14 cellular contexts compared by ENCODE assay signal in genomic region chr4:8592366-8593267, GRCh38. TPM values are rescaled to one million over a fixed set of nuclear protein-coding genes. Genes with fewer than 3 reads are reported as not detected.
DNase-seq lines count a peak whose midpoint lies in the region; TF ChIP-seq lines count a peak whose summit lies in the region.
"Had no signal": no experiment of that assay in that cellular context is flagged by ENCODE, and none has a peak within 500 bp of the region (broad histone marks: within the 10 kb centered on the region; RNA-seq: fewer than 3 reads in every experiment).

CPZ (plus strand) TSS chr4:8592765; CDS start chr4:8592834, 69 bp downstream.

- H3K27ac ChIP-seq in osteoblast (ENCODE audit: low read depth, low read length), result no peak within 1 kb of the TSS

- peak within 1 kb of the TSS; percentile 80 for H3K4me2 ChIP-seq in osteoblast (ENCODE audit: insufficient read depth, low read length)

- peak within 1 kb of the TSS; percentile 77 for H3K4me3 ChIP-seq in BJ (ENCODE audit: low read depth, low read length)
- H3K4me3 ChIP-seq in fibroblast of villous mesenchyme (ENCODE audit: low read depth, low read length), result peak within 1 kb of the TSS; percentile 84
- peak within 1 kb of the TSS; percentile 77 for H3K4me3 ChIP-seq in osteoblast (ENCODE audit: insufficient read depth, low read length)

- peaks cover 23% of the 10 kb centered on the region for H3K4me1 ChIP-seq in osteoblast (ENCODE audit: insufficient read depth, low read length)

- POLR2A ChIA-PET in BJ (lab: Charles Lee), result interaction anchor here (0.7 kb wide), 1 partner anchor 27 kb away, joined by 6 read pairs; no protein-coding TSS in a partner anchor

- H3K79me2 ChIP-seq in osteoblast (ENCODE audit: insufficient read depth, low read length), result no peaks in the 10 kb centered on the region

- CTCF ChIA-PET in BJ (lab: Yijun Ruan, JAX), result interaction anchor here (1.0 to 6.3 kb wide), 10 partner anchors 33 to 122 kb away, joined by 3 to 108 read pairs (median 4); no protein-coding TSS in a partner anchor

- peak within 1 kb of the TSS; percentile 35 for H2AFZ ChIP-seq in osteoblast (ENCODE audit: low read length)

- H3K27me3 ChIP-seq in BJ (ENCODE audit: control insufficient read depth, insufficient read depth, low read length) (peaks cover 8% of the 10 kb centered on the region), osteoblast (ENCODE audit: insufficient read depth, low read length) (peaks cover 39% of the 10 kb centered on the region)

- DNase-seq in BJ (ENCODE audit: low read depth) (peak; percentile 5), NCI-H69 (lab: John Stamatoyannopoulos, UW) (peak; percentile 42), fibroblast of villous mesenchyme (ENCODE audit: low read depth) (peak; percentile 69), osteoblast (ENCODE audit: insufficient read length, low spot score, missing footprints) (peak; percentile 95), head of caudate nucleus (no peak), HuH-7 (ENCODE audit: low spot score) (no peak), UCSD-AML1 (lab: John Stamatoyannopoulos, UW; ENCODE audit: unreplicated experiment) (no peak), HCEC 1CT (no peak)
- DNase-seq: activated CD4-positive, alpha-beta T cell treated with anti-CD3 and anti-CD28 coated beads for 48 hours; anterior cingulate cortex; DND-41; hypothalamus; MM.1S; retina had no signal

- peaks cover 23% of the 10 kb centered on the region for H4K20me1 ChIP-seq in osteoblast (ENCODE audit: insufficient read depth, low read length)

- no peaks in the 10 kb centered on the region for H3K9me3 ChIP-seq in osteoblast (ENCODE audit: low read depth, low read length)

- intact Hi-C loops in head of caudate nucleus (cut with DNase I), result no loop called here

- TF ChIP-seq CTCF in BJ (IDR thresholded peaks at IDR 0.05; ENCODE audit: insufficient read depth, low read depth, low read length) (no peak), fibroblast of villous mesenchyme (IDR thresholded peaks at IDR 0.05; ENCODE audit: insufficient read depth, low read depth, low read length) (no peak), osteoblast (IDR thresholded peaks at IDR 0.05; ENCODE audit: extremely low read depth, low read depth, low read length) (no peak)

- H3K36me3 ChIP-seq in BJ (ENCODE audit: control insufficient read depth, insufficient read depth, low read length) (peaks cover 6% of the 10 kb centered on the region), osteoblast (ENCODE audit: insufficient read depth, low read length) (no peaks in the 10 kb centered on the region)

RNA-seq across cellular contexts. Expression of gene CPZ, which starts in this region (rescaled TPM):
- 30.2 and 70.9 TPM in 2 replicates for polyA plus RNA-seq in BJ (2011; rRNA removed)
- 7.8 and 8.4 TPM in 2 replicates for polyA minus RNA-seq in BJ (2011; rRNA and poly(A)+ RNA removed)
- total RNA-seq in fibroblast of villous mesenchyme, result 15.5 and 19.0 TPM in 2 replicates
- 21.2 and 44.5 TPM in 2 replicates for total RNA-seq in osteoblast

Comparison
In these comparisons a context has a peak if more than half of its experiments do, and no peak if none do; other contexts are left out.
1. DNase-seq: peak in BJ (single experiment), NCI-H69 (single experiment), fibroblast of villous mesenchyme (single experiment) and osteoblast (single experiment); none in head of caudate nucleus (0 of 42), HuH-7 (single experiment), UCSD-AML1 (single experiment) and HCEC 1CT (single experiment).
2. Peak in every context shown above with its lines, with median percentiles within 50 percentile points of each other: H3K4me3 ChIP-seq.